Comparison of ENCODE assay signal across 12 cellular contexts in the genomic region with DNA sequence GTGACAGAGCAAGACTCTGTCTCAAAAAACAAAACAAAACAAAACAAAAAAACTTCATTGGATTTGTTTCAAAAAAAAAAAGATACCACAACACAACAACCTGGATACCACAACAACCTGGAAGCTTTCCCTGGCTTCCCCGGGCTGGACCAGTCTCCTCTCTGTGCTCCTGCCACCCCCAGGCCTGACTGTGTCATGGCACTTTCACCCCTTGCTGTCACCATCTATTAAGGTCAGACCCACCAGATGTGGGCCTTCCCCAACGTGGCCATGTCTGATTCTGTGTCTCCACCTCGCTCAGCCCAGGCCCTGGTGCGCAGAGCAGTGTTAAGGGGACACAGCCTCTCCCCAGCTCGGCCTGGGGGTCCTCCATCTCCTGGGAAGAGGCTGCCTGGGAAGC. TPM values are rescaled to one million over a fixed set of nuclear protein-coding genes. Genes with fewer than 3 reads are reported as not detected.
DNase-seq lines count a peak whose midpoint lies in the region; ATAC-seq and TF ChIP-seq lines count a peak whose summit lies in the region.
"Had no signal": no experiment of that assay in that cellular context is flagged by ENCODE, and none has a peak within 500 bp of the region (broad histone marks: within the 10 kb centered on the region; RNA-seq: fewer than 3 reads in every experiment).

No MANE protein-coding gene starts in this region.

- H3K36me3 ChIP-seq in RWPE2 (ENCODE audit: low read depth): no peaks in the 10 kb centered on the region
- H3K36me3 ChIP-seq in kidney epithelial cell (ENCODE audit: control insufficient read depth, insufficient read depth, low read length): no peaks in the 10 kb centered on the region
- H3K36me3 ChIP-seq: Peyer's patch had no signal

- H3K4me3 ChIP-seq in RWPE2 (ENCODE audit: severe bottlenecking) (no peak overlapping the region), kidney epithelial cell (ENCODE audit: low read depth, low read length) (no peak overlapping the region)
- H3K4me3 ChIP-seq: Peyer's patch had no signal

- peak; percentile 45 for DNase-seq in AG20443 (ENCODE audit: low spot score)
- no peak for DNase-seq in GM13977 (ENCODE audit: low spot score)
- DNase-seq in RWPE2 (ENCODE audit: low spot score): peak; percentile 31
- DNase-seq in kidney epithelial cell (ENCODE audit: low read depth): no peak
- no peak for DNase-seq in AG08396 (ENCODE audit: low spot score)
- DNase-seq in amygdala (lab: John Stamatoyannopoulos, UW): no peak
- DNase-seq: activated CD4-positive, CD25-positive, alpha-beta regulatory T cell; COR-L47; cortex of kidney had no signal

- no peak; the same call in 2 of the 3 replicates for ATAC-seq in RWPE2 (ENCODE audit: low read depth)
- no peak for ATAC-seq in HG02870 (IDR thresholded peaks at IDR 0.05; ENCODE audit: unreplicated experiment)
- ATAC-seq in HG02852 (IDR thresholded peaks at IDR 0.05; ENCODE audit: unreplicated experiment): no peak

- H3K9me3 ChIP-seq in RWPE2 (ENCODE audit: severe bottlenecking): no peaks in the 10 kb centered on the region
- H3K9me3 ChIP-seq: Peyer's patch had no signal

- H3K4me1 ChIP-seq in RWPE2 (ENCODE audit: insufficient read depth, poor library complexity, severe bottlenecking): no peaks in the 10 kb centered on the region
- H3K4me1 ChIP-seq: Peyer's patch had no signal

- H3K27me3 ChIP-seq in RWPE2 (ENCODE audit: insufficient read depth, poor library complexity, severe bottlenecking) (no peaks in the 10 kb centered on the region), kidney epithelial cell (ENCODE audit: control insufficient read depth, insufficient read depth, low read length) (peaks cover 2% of the 10 kb centered on the region)
- H3K27me3 ChIP-seq: Peyer's patch had no signal

- H3K27ac ChIP-seq in RWPE2 (ENCODE audit: poor library complexity, severe bottlenecking): no peak overlapping the region
- H3K27ac ChIP-seq: Peyer's patch had no signal

- in situ Hi-C loops in GM13977 (cut with MboI; ENCODE audit: low pct_unique_long_range_greater_than_20kb, low sequenced_read_pairs, unreplicated experiment): no loop called here

- TF ChIP-seq CTCF in GM13977 (IDR thresholded peaks at IDR 0.05; ENCODE audit: extremely low read depth, insufficient read depth, missing control alignments) (peak; percentile 29), RWPE2 (IDR thresholded peaks at IDR 0.05; ENCODE audit: poor library complexity, severe bottlenecking) (peak; percentile 8), kidney epithelial cell (IDR thresholded peaks at IDR 0.05; ENCODE audit: insufficient read depth, low read length, poor library complexity, severe bottlenecking) (peak; percentile 13)

RNA-seq across cellular contexts. Expression of a gene that starts 28.3 kb away (rescaled TPM):
- total RNA-seq in kidney epithelial cell: 2.3 and 3.1 TPM in 2 replicates

Comparison
In these comparisons a context has a peak if more than half of its experiments do, and no peak if none do; other contexts are left out.
1. DNase-seq: peak in AG20443 (single experiment) and RWPE2 (single experiment); none in GM13977 (single experiment), kidney epithelial cell (single experiment), AG08396 (single experiment) and amygdala (0 of 56).
2. Peak in every context shown above with its lines, with median percentiles within 50 percentile points of each other: CTCF ChIP-seq.